In the genomic region with DNA sequence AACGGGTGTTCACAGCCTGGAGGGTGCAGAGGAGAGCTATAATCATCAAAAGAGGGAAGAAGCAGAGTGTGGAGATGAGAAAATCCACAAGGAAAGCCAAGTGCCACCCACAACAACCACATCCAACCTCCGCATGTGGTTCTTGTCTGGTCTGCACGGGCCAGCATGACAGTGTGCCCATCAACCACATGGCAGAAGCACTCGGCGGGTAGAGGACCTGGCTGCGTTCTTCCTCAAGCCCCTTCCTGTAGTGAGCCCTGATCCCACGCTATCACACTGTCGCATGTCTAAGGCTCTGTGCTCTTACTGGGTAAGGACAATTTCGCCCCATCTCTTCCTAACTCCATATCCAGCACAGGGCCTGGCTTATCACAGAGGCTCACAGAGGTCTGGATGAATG, we compare ENCODE assay signal across 16 cellular contexts. TPM values are rescaled to one million over a fixed set of nuclear protein-coding genes. Genes with fewer than 3 reads are reported as not detected.
A peak's percentile ranks its signal among the peaks of the same experiment; 100 is the strongest.
DNase-seq lines count a peak whose midpoint lies in the region; ATAC-seq and TF ChIP-seq lines count a peak whose summit lies in the region.
"Had no signal": no experiment of that assay in that cellular context is flagged by ENCODE, and none has a peak within 500 bp of the region (broad histone marks: within the 10 kb centered on the region; RNA-seq: fewer than 3 reads in every experiment).

No MANE protein-coding gene starts in this region.

- peak overlapping the region; percentile 59 for H3K27ac Mint-ChIP-seq in CD4-positive, alpha-beta T cell
- peak overlapping the region; percentile 98 for H3K27ac Mint-ChIP-seq in activated naive CD8-positive, alpha-beta T cell treated with anti-CD3 and anti-CD28 coated beads for 36 hours
- H3K27ac Mint-ChIP-seq in naive thymus-derived CD4-positive, alpha-beta T cell = peak overlapping the region in 7 of 9 donors; percentile 1 to 100 (median 94)

- H4K12ac ChIP-seq in trophoblast cell (ENCODE audit: low read depth, low read length) = no peak overlapping the region

- intact Hi-C loops in CD4-positive, alpha-beta T cell (cut with DNase I, micrococcal nuclease) = loop anchor here (5.0 kb wide), 2 partner anchors 380 to 570 kb away; a partner anchor contains a TSS
- intact Hi-C loops in naive thymus-derived CD4-positive, alpha-beta T cell (cut with micrococcal nuclease) = loop anchor here (5.0 kb wide), 1 partner anchor 380 kb away; a partner anchor contains a TSS

- H4K8ac ChIP-seq in trophoblast cell (ENCODE audit: low read depth, low read length) = no peak overlapping the region

- H3K79me1 ChIP-seq in trophoblast cell (ENCODE audit: low read length) = no peaks in the 10 kb centered on the region

- H3K4me2 ChIP-seq in DND-41 (ENCODE audit: insufficient read depth, low read length) = no peak overlapping the region
- H3K4me2 ChIP-seq in trophoblast cell (ENCODE audit: low read length) = no peak overlapping the region

- no peak overlapping the region for H3K27ac ChIP-seq in CD4-positive, alpha-beta T cell (ENCODE audit: low read depth, low read length)
- H3K27ac ChIP-seq in DND-41 (ENCODE audit: low read length) = 0 out of 2 replicates have a peak overlapping the region, but pooled peaks have one; percentile 33
- peak overlapping the region; percentile 79 for H3K27ac ChIP-seq in naive thymus-derived CD4-positive, alpha-beta T cell (ENCODE audit: low read depth, low read length)
- H3K27ac ChIP-seq in trophoblast cell (ENCODE audit: low read depth, low read length) = no peak overlapping the region

- WGBS in trophoblast cell (ENCODE audit: extremely low coverage, insufficient coverage, insufficient read length) = no CpG with 5 or more reads among the region's 9 CpGs

- peaks cover 12% of the 10 kb centered on the region for H3K4me1 Mint-ChIP-seq in CD4-positive, alpha-beta T cell (ENCODE audit: low read depth)
- H3K4me1 Mint-ChIP-seq in activated naive CD8-positive, alpha-beta T cell treated with anti-CD3 and anti-CD28 coated beads for 36 hours = peaks cover 15% of the 10 kb centered on the region
- H3K4me1 Mint-ChIP-seq in naive thymus-derived CD4-positive, alpha-beta T cell = peaks cover 0 to 22% (median 10%) of the 10 kb centered on the region in 7 donors

- no peak for ATAC-seq in CD4-positive, alpha-beta T cell (ENCODE audit: poor library complexity)
- ATAC-seq in DND-41 (ENCODE audit: insufficient read depth, low read depth) = no peak
- no peak for ATAC-seq in naive thymus-derived CD4-positive, alpha-beta T cell
- no peak for ATAC-seq in GM21390 (IDR thresholded peaks at IDR 0.05; ENCODE audit: unreplicated experiment)

- no peak overlapping the region for H2BK5ac ChIP-seq in trophoblast cell (ENCODE audit: low read depth, low read length, poor library complexity)

- H3K4ac ChIP-seq in trophoblast cell (ENCODE audit: low read depth, low read length) = no peak overlapping the region

- no peak overlapping the region for H2AK5ac ChIP-seq in trophoblast cell (ENCODE audit: low read length)

- H3K79me2 ChIP-seq in DND-41 (ENCODE audit: insufficient read depth, low read length) = peaks cover 5% of the 10 kb centered on the region
- no peaks in the 10 kb centered on the region for H3K79me2 ChIP-seq in trophoblast cell (ENCODE audit: control insufficient read depth, insufficient read depth, low read length, poor library complexity)

- TF ChIP-seq CTCF in CD4-positive, alpha-beta T cell (IDR thresholded peaks at IDR 0.05) = no peak
- no peak for TF ChIP-seq CTCF in DND-41 (IDR thresholded peaks at IDR 0.05; ENCODE audit: borderline replicate concordance, extremely low read depth, low read length, poor library complexity, severe bottlenecking)

- no peak overlapping the region for H2BK120ac ChIP-seq in trophoblast cell (ENCODE audit: insufficient read depth, low read length, poor library complexity)

- no peak overlapping the region for H3K4me3 ChIP-seq in DND-41 (ENCODE audit: low read depth in 1 of 2, low read length in 2 of 2)
- no peak overlapping the region for H3K4me3 ChIP-seq in naive thymus-derived CD4-positive, alpha-beta T cell (ENCODE audit: low read length)
- H3K4me3 ChIP-seq in trophoblast cell (ENCODE audit: low read depth, low read length) = no peak overlapping the region
- H3K4me3 ChIP-seq: BLaER1 treated with 17β-estradiol and CSF1 and Interleukin-3, amounts not matched to agents 10 nM and 100 nM; cardiac muscle cell had no signal

- H3K9ac ChIP-seq in DND-41 (ENCODE audit: low read depth, low read length) (no peak overlapping the region), trophoblast cell (ENCODE audit: low read length) (no peak overlapping the region)

- no peak for DNase-seq in CD4-positive, alpha-beta T cell
- no peak for DNase-seq in DND-41
- no peak for DNase-seq in activated naive CD8-positive, alpha-beta T cell treated with anti-CD3 and anti-CD28 coated beads for 36 hours
- DNase-seq in naive thymus-derived CD4-positive, alpha-beta T cell = no peak
- no peak for DNase-seq in NCI-H146 treated with DMSO at 0.1 percent for 48 hours (lab: John Stamatoyannopoulos, UW; ENCODE audit: unreplicated experiment)
- no peak for DNase-seq in trophoblast cell
- DNase-seq in NOMO-1 treated with dmso at 0.1 percent for 144 hours (lab: John Stamatoyannopoulos, UW; ENCODE audit: unreplicated experiment) = no peak
- DNase-seq: activated naive CD4-positive, alpha-beta T cell treated with anti-CD3 and anti-CD28 coated beads, Interleukin-2, amount 50 U/mL, for 16 hours; effector memory CD4-positive, alpha-beta T cell; Kasumi-1; retina; SHP77 treated with DMSO at 0.1 percent for 48 hours; stimulated activated CD4-positive, alpha-beta T cell treated with anti-CD3 and anti-CD28 coated beads, Interleukin-1b, Interleukin-23, amount 100 ng/mL, for 48 hours had no signal

- H3K14ac ChIP-seq in trophoblast cell (ENCODE audit: low read length) = no peak overlapping the region

- H3K4me1 ChIP-seq in DND-41 (ENCODE audit: insufficient read depth, low read length) = peaks cover 12% of the 10 kb centered on the region
- peaks cover 8 to 15% of the 10 kb centered on the region in 2 donors for H3K4me1 ChIP-seq in naive thymus-derived CD4-positive, alpha-beta T cell (ENCODE audit: control insufficient read depth in 2 of 2, insufficient read depth in 2 of 2, low read length in 2 of 2)
- H3K4me1 ChIP-seq in trophoblast cell (ENCODE audit: control insufficient read depth in 1 of 2, insufficient read depth in 2 of 2, low read length in 2 of 2) = no peaks in the 10 kb centered on the region

- no peaks in the 10 kb centered on the region for H3K9me3 ChIP-seq in CD4-positive, alpha-beta T cell (ENCODE audit: control insufficient read depth, low read length)
- H3K9me3 ChIP-seq in DND-41 (ENCODE audit: insufficient read depth, low read length, severe bottlenecking) = no peaks in the 10 kb centered on the region
- H3K9me3 ChIP-seq in naive thymus-derived CD4-positive, alpha-beta T cell (ENCODE audit: control insufficient read depth in 2 of 3, low read length in 3 of 3) = no peaks in the 10 kb centered on the region
- no peaks in the 10 kb centered on the region for H3K9me3 ChIP-seq in trophoblast cell (ENCODE audit: insufficient read depth, low read depth, low read length)
- H3K9me3 ChIP-seq: BLaER1 treated with 17β-estradiol and CSF1 and Interleukin-3, amounts not matched to agents 10 nM and 100 nM had no signal

- H2AFZ ChIP-seq in DND-41 (ENCODE audit: low read depth, low read length) (no peak overlapping the region), trophoblast cell (ENCODE audit: insufficient read depth, low read length, poor library complexity) (no peak overlapping the region)

- no peak overlapping the region for H2BK12ac ChIP-seq in trophoblast cell (ENCODE audit: low read length)

- POLR2A ChIA-PET in CD4-positive, alpha-beta T cell (lab: Charles Lee) = interaction anchor here (0.6 kb wide), 1 partner anchor 454 kb away, joined by 3 read pairs; no protein-coding TSS in a partner anchor
- POLR2A ChIA-PET in naive thymus-derived CD4-positive, alpha-beta T cell (lab: Charles Lee) = interaction anchor here (1.0 to 2.8 kb wide), 2 partner anchors 12 to 53 kb away, joined by 3 to 21 read pairs; a partner anchor contains a TSS

- H3K23ac ChIP-seq in trophoblast cell (ENCODE audit: low read length) = no peak overlapping the region

- H3K27me3 Mint-ChIP-seq in CD4-positive, alpha-beta T cell = no peaks in the 10 kb centered on the region
- no peaks in the 10 kb centered on the region for H3K27me3 Mint-ChIP-seq in activated naive CD8-positive, alpha-beta T cell treated with anti-CD3 and anti-CD28 coated beads for 36 hours
- no peaks in the 10 kb centered on the region for H3K27me3 Mint-ChIP-seq in naive thymus-derived CD4-positive, alpha-beta T cell

- H3K27me3 ChIP-seq in CD4-positive, alpha-beta T cell (ENCODE audit: control insufficient read depth, insufficient read depth, low read length) = no peaks in the 10 kb centered on the region
- H3K27me3 ChIP-seq in DND-41 (ENCODE audit: insufficient read depth, low read length, poor library complexity) = no peaks in the 10 kb centered on the region
- no peaks in the 10 kb centered on the region for H3K27me3 ChIP-seq in naive thymus-derived CD4-positive, alpha-beta T cell (ENCODE audit: control insufficient read depth in 2 of 2, insufficient read depth in 2 of 2, low read length in 2 of 2)
- no peaks in the 10 kb centered on the region for H3K27me3 ChIP-seq in trophoblast cell (ENCODE audit: insufficient read depth, low read length)
- H3K27me3 ChIP-seq: BLaER1 treated with 17β-estradiol and CSF1 and Interleukin-3, amounts not matched to agents 10 nM and 100 nM; cardiac muscle cell had no signal

- H3K36me3 ChIP-seq in DND-41 (ENCODE audit: insufficient read depth, low read length) = peaks cover 82% of the 10 kb centered on the region
- H3K36me3 ChIP-seq in naive thymus-derived CD4-positive, alpha-beta T cell (ENCODE audit: control insufficient read depth in 2 of 3, insufficient read depth in 3 of 3, low read length in 3 of 3) = peaks cover 0 to 74% (median 17%) of the 10 kb centered on the region in 3 experiments
- H3K36me3 ChIP-seq in trophoblast cell (ENCODE audit: control insufficient read depth in 1 of 2, insufficient read depth in 2 of 2, low read length in 2 of 2) = peaks cover 34 to 50% of the 10 kb centered on the region in 2 experiments

- H3K18ac ChIP-seq in trophoblast cell (ENCODE audit: low read length) = no peak overlapping the region

- no peak overlapping the region for H4K91ac ChIP-seq in trophoblast cell (ENCODE audit: low read depth, low read length)

- H3K36me3 Mint-ChIP-seq in CD4-positive, alpha-beta T cell (ENCODE audit: low read depth) = peaks cover 36% of the 10 kb centered on the region
- peaks cover 11% of the 10 kb centered on the region for H3K36me3 Mint-ChIP-seq in activated naive CD8-positive, alpha-beta T cell treated with anti-CD3 and anti-CD28 coated beads for 36 hours
- peaks cover 0 to 13% (median 8%) of the 10 kb centered on the region in 5 donors for H3K36me3 Mint-ChIP-seq in naive thymus-derived CD4-positive, alpha-beta T cell

- no peaks in the 10 kb centered on the region for H3K9me3 Mint-ChIP-seq in CD4-positive, alpha-beta T cell
- no peaks in the 10 kb centered on the region for H3K9me3 Mint-ChIP-seq in activated naive CD8-positive, alpha-beta T cell treated with anti-CD3 and anti-CD28 coated beads for 36 hours
- no peaks in the 10 kb centered on the region for H3K9me3 Mint-ChIP-seq in naive thymus-derived CD4-positive, alpha-beta T cell

- H3K4me3 Mint-ChIP-seq in CD4-positive, alpha-beta T cell = no peak overlapping the region
- no peak overlapping the region for H3K4me3 Mint-ChIP-seq in activated naive CD8-positive, alpha-beta T cell treated with anti-CD3 and anti-CD28 coated beads for 36 hours
- peak overlapping the region in 1 of 10 donors; percentile 13 for H3K4me3 Mint-ChIP-seq in naive thymus-derived CD4-positive, alpha-beta T cell

- CTCF ChIA-PET in CD4-positive, alpha-beta T cell (lab: Charles Lee) = interaction anchor here (2.8 kb wide), 1 partner anchor 54 kb away, joined by 51 read pairs; a partner anchor contains a TSS
- CTCF ChIA-PET in naive thymus-derived CD4-positive, alpha-beta T cell (lab: Charles Lee) = interaction anchor here (2.4 kb wide), 1 partner anchor 53 kb away, joined by 38 read pairs; a partner anchor contains a TSS

- peaks cover 5% of the 10 kb centered on the region for H4K20me1 ChIP-seq in DND-41 (ENCODE audit: insufficient read depth, low read length)

RNA-seq across cellular contexts. Expression of a gene that starts 41.9 kb away (rescaled TPM):
- 10 to 100 TPM; 27.3 to 35.7 TPM for total RNA-seq in CD4-positive, alpha-beta T cell
- total RNA-seq in activated naive CD8-positive, alpha-beta T cell treated with anti-CD3 and anti-CD28 coated beads for 36 hours = 10 to 100 TPM; 25.9 to 30.3 TPM
- 10 to 100 TPM; 35.8 to 51.2 (median 38.5) TPM for total RNA-seq in naive thymus-derived CD4-positive, alpha-beta T cell
- 1 to 10 TPM; 1.4 to 4.0 TPM for polyA plus RNA-seq in naive thymus-derived CD4-positive, alpha-beta T cell
- 26.0 and 26.5 TPM in 2 replicates for polyA plus RNA-seq in trophoblast cell (2013)

RNA-seq across cellular contexts. Expression of a gene that starts 53.0 kb away (rescaled TPM):
- 10 to 100 TPM; 58.3 to 60.3 TPM for total RNA-seq in CD4-positive, alpha-beta T cell
- total RNA-seq in activated naive CD8-positive, alpha-beta T cell treated with anti-CD3 and anti-CD28 coated beads for 36 hours = 10 to 100 TPM; 58.3 to 58.4 TPM
- 10 to 100 TPM; 80.6 to 95.4 (median 92.9) TPM for total RNA-seq in naive thymus-derived CD4-positive, alpha-beta T cell
- polyA plus RNA-seq in naive thymus-derived CD4-positive, alpha-beta T cell = 10 to 100 TPM; 34.5 to 70.6 TPM
- 33.3 and 34.4 TPM in 2 replicates for polyA plus RNA-seq in trophoblast cell (2013)

Comparison
In these comparisons a context has a peak if more than half of its experiments do, and no peak if none do; other contexts are left out.
1. H3K27ac ChIP-seq: peak in DND-41 (single experiment) and naive thymus-derived CD4-positive, alpha-beta T cell (single experiment); none in CD4-positive, alpha-beta T cell (single experiment) and trophoblast cell (single experiment).
2. Peak in every context shown above with its lines, with median percentiles within 50 percentile points of each other: H3K27ac Mint-ChIP-seq.